8 cellular contexts compared by ENCODE assay signal in genomic region chr17:18038861-18039534, GRCh38. TPM values are rescaled to one million over a fixed set of nuclear protein-coding genes. Genes with fewer than 3 reads are reported as not detected.
DNase-seq lines count a peak whose midpoint lies in the region; ATAC-seq and TF ChIP-seq lines count a peak whose summit lies in the region.

ATPAF2 (minus strand) TSS chr17:18039168; CDS start chr17:18039013, 155 bp downstream.
GID4 (plus strand) TSS chr17:18039408; CDS start chr17:18039465, 57 bp downstream.

- peak within 1 kb of the TSS; percentile 75 to 85 for H3K9ac ChIP-seq in duodenal mucosa (ENCODE audit: low read depth in 1 of 2, low read length in 2 of 2)

- peak within 1 kb of the TSS; percentile 91 for H3K27ac Mint-ChIP-seq in CD8-positive, alpha-beta T cell
- H3K27ac Mint-ChIP-seq in activated CD4-positive, alpha-beta memory T cell treated with anti-CD3 and anti-CD28 coated beads, Interleukin-2, amount 10 ng/mL, durations not matched to agents 7 days and 5 days, result peak within 1 kb of the TSS; percentile 85

- H3K36me3 ChIP-seq in CD8-positive, alpha-beta T cell (ENCODE audit: insufficient read depth, low read length), result no peaks in the 10 kb centered on the region
- H3K36me3 ChIP-seq in duodenal mucosa (ENCODE audit: control insufficient read depth in 1 of 2, insufficient read depth in 2 of 2, low read length in 2 of 2), result no peaks in the 10 kb centered on the region

- no peaks in the 10 kb centered on the region for H3K27me3 ChIP-seq in CD8-positive, alpha-beta T cell (ENCODE audit: insufficient read depth, low read length)
- H3K27me3 ChIP-seq in duodenal mucosa (ENCODE audit: control insufficient read depth in 1 of 2, insufficient read depth in 2 of 2, low read length in 2 of 2), result no peaks in the 10 kb centered on the region

- TF ChIP-seq POLR2A in lower leg skin (IDR thresholded peaks at IDR 0.05), result no peak

- H3K27me3 Mint-ChIP-seq in CD8-positive, alpha-beta T cell (ENCODE audit: low read depth), result no peaks in the 10 kb centered on the region
- no peaks in the 10 kb centered on the region for H3K27me3 Mint-ChIP-seq in activated CD4-positive, alpha-beta memory T cell treated with anti-CD3 and anti-CD28 coated beads, Interleukin-2, amount 10 ng/mL, durations not matched to agents 7 days and 5 days

- H3K4me1 ChIP-seq in CD8-positive, alpha-beta T cell (ENCODE audit: insufficient read depth, low read length), result peaks cover 34% of the 10 kb centered on the region
- H3K4me1 ChIP-seq in duodenal mucosa (ENCODE audit: control insufficient read depth in 1 of 2, insufficient read depth in 2 of 2, low read length in 2 of 2), result peaks cover 22 to 26% of the 10 kb centered on the region in 2 donors

- DNase-seq in CD8-positive, alpha-beta T cell, result peak; percentile 99 to 100 (median 100)
- DNase-seq in HK-2 (ENCODE audit: unreplicated experiment) (peak; percentile 99), NCI-H82 treated with DMSO at 0.1 percent for 48 hours (lab: John Stamatoyannopoulos, UW; ENCODE audit: unreplicated experiment) (peak; percentile 96), lower leg skin (ENCODE audit: low spot score in 2 of 2) (peak; percentile 99 to 100)
- peak; percentile 100 for DNase-seq in activated CD4-positive, alpha-beta memory T cell treated with anti-CD3 and anti-CD28 coated beads, Interleukin-2, amount 10 ng/mL, durations not matched to agents 7 days and 5 days
- peak; percentile 100 for DNase-seq in stimulated activated CD4-positive, alpha-beta T cell treated with anti-CD3 and anti-CD28 coated beads, Interleukin-4, amount 100 ng/mL, for 4 hours

- CTCF ChIA-PET in CD8-positive, alpha-beta T cell (lab: Charles Lee), result interaction anchor here (0.8 kb wide), 1 partner anchor 9 kb away, joined by 3 read pairs; no protein-coding TSS in a partner anchor
- CTCF ChIA-PET in activated CD4-positive, alpha-beta memory T cell treated with anti-CD3 and anti-CD28 coated beads, Interleukin-2, amount 10 ng/mL, durations not matched to agents 7 days and 5 days (lab: Charles Lee), result interaction anchor here (1.0 kb wide), 1 partner anchor 120 kb away, joined by 3 read pairs; no protein-coding TSS in a partner anchor

- H3K4me3 Mint-ChIP-seq in CD8-positive, alpha-beta T cell, result peak within 1 kb of the TSS; percentile 92
- peak within 1 kb of the TSS; percentile 95 for H3K4me3 Mint-ChIP-seq in activated CD4-positive, alpha-beta memory T cell treated with anti-CD3 and anti-CD28 coated beads, Interleukin-2, amount 10 ng/mL, durations not matched to agents 7 days and 5 days

- H3K4me1 Mint-ChIP-seq in CD8-positive, alpha-beta T cell (ENCODE audit: low read depth), result peaks cover 56% of the 10 kb centered on the region
- peaks cover 47% of the 10 kb centered on the region for H3K4me1 Mint-ChIP-seq in activated CD4-positive, alpha-beta memory T cell treated with anti-CD3 and anti-CD28 coated beads, Interleukin-2, amount 10 ng/mL, durations not matched to agents 7 days and 5 days

- peaks cover 10% of the 10 kb centered on the region for H3K36me3 Mint-ChIP-seq in CD8-positive, alpha-beta T cell
- peaks cover 12% of the 10 kb centered on the region for H3K36me3 Mint-ChIP-seq in activated CD4-positive, alpha-beta memory T cell treated with anti-CD3 and anti-CD28 coated beads, Interleukin-2, amount 10 ng/mL, durations not matched to agents 7 days and 5 days (ENCODE audit: low read depth)

- peak; percentile 90 for ATAC-seq in CD8-positive, alpha-beta T cell
- peak; percentile 85 for ATAC-seq in GM19452 (IDR thresholded peaks at IDR 0.05; ENCODE audit: unreplicated experiment)

- peak within 1 kb of the TSS; percentile 63 for H3K27ac ChIP-seq in CD8-positive, alpha-beta T cell (ENCODE audit: low read depth, low read length)
- peak within 1 kb of the TSS; percentile 54 for H3K27ac ChIP-seq in duodenal mucosa (ENCODE audit: low read depth, low read length)

- no peaks in the 10 kb centered on the region for H3K9me3 ChIP-seq in CD8-positive, alpha-beta T cell (ENCODE audit: low read length)
- H3K9me3 ChIP-seq in duodenal mucosa (ENCODE audit: control insufficient read depth in 1 of 2, low read length in 2 of 2), result no peaks in the 10 kb centered on the region

- WGBS in lower leg skin, 2 donors, result 0 to 1% methylated on average over 40 to 55 of the region's 67 CpGs

- H3K9me3 Mint-ChIP-seq in CD8-positive, alpha-beta T cell, result no peaks in the 10 kb centered on the region
- H3K9me3 Mint-ChIP-seq in activated CD4-positive, alpha-beta memory T cell treated with anti-CD3 and anti-CD28 coated beads, Interleukin-2, amount 10 ng/mL, durations not matched to agents 7 days and 5 days, result no peaks in the 10 kb centered on the region

- H3K4me3 ChIP-seq in CD8-positive, alpha-beta T cell (ENCODE audit: low read depth, low read length), result peak within 1 kb of the TSS; percentile 85
- H3K4me3 ChIP-seq in duodenal mucosa (ENCODE audit: low read depth in 1 of 2, low read length in 2 of 2) (peak within 1 kb of the TSS; percentile 95), lower leg skin (ENCODE audit: low read depth, poor library complexity, severe bottlenecking) (peak within 1 kb of the TSS; percentile 75)

- TF ChIP-seq CTCF in CD8-positive, alpha-beta T cell (IDR thresholded peaks at IDR 0.05), result no peak
- peak in 1 of 3 donors; percentile 42 for TF ChIP-seq CTCF in lower leg skin (IDR thresholded peaks at IDR 0.05)

- intact Hi-C loops in CD8-positive, alpha-beta T cell (cut with DNase I, micrococcal nuclease), result loop anchor here (1.0 to 5.0 kb wide), 12 partner anchors 48 to 1600 kb away; partner anchors contain the start of genes DRC3 (in 2 of the 2), DRG2 (in 2 of the 2), TOM1L2 (in 2 of the 2) and ALKBH5 (in 1 of the 2)
- intact Hi-C loops in lower leg skin (cut with DNase I; ENCODE audit: low total_unique reads), result no loop called here

- POLR2A ChIA-PET in CD8-positive, alpha-beta T cell (lab: Charles Lee), result interaction anchor here (0.9 kb wide), 1 partner anchor 13 kb away, joined by 5 read pairs; no protein-coding TSS in a partner anchor
- POLR2A ChIA-PET in activated CD4-positive, alpha-beta memory T cell treated with anti-CD3 and anti-CD28 coated beads, Interleukin-2, amount 10 ng/mL, durations not matched to agents 7 days and 5 days (lab: Charles Lee), result interaction anchor here (0.8 to 1.7 kb wide), 5 partner anchors 9 to 203 kb away, joined by 3 to 7 read pairs (median 3); partner anchors contain the start of genes DRC3 and SREBF1

RNA-seq across cellular contexts. Expression of gene ATPAF2, which starts in this region (rescaled TPM):
- 10 to 100 TPM; 16.8 to 24.5 TPM for total RNA-seq in CD8-positive, alpha-beta T cell
- 10 to 100 TPM; 22.1 to 22.3 TPM for total RNA-seq in activated CD4-positive, alpha-beta memory T cell treated with anti-CD3 and anti-CD28 coated beads, Interleukin-2, amount 10 ng/mL, durations not matched to agents 7 days and 5 days
- total RNA-seq in lower leg skin, result 10 to 100 TPM; 17.4 to 32.1 (median 22.9) TPM

RNA-seq across cellular contexts. Expression of gene GID4, which starts in this region (rescaled TPM):
- total RNA-seq in CD8-positive, alpha-beta T cell, result 1 to 10 TPM; 2.7 to 5.0 TPM
- total RNA-seq in activated CD4-positive, alpha-beta memory T cell treated with anti-CD3 and anti-CD28 coated beads, Interleukin-2, amount 10 ng/mL, durations not matched to agents 7 days and 5 days, result 10 to 100 TPM in 1 of 2 experiments, 1 to 10 TPM in 1; 9.3 to 10.2 TPM
- total RNA-seq in lower leg skin, result 10 to 100 TPM; 23.0 to 30.1 (median 24.1) TPM

Comparison
In these comparisons a context has a peak if more than half of its experiments do, and no peak if none do; other contexts are left out.
1. Peak in every context shown above with its lines: DNase-seq, ATAC-seq, H3K4me3 ChIP-seq and H3K27ac ChIP-seq.